ENCODE assay signal across 8 cellular contexts in the genomic region with DNA sequence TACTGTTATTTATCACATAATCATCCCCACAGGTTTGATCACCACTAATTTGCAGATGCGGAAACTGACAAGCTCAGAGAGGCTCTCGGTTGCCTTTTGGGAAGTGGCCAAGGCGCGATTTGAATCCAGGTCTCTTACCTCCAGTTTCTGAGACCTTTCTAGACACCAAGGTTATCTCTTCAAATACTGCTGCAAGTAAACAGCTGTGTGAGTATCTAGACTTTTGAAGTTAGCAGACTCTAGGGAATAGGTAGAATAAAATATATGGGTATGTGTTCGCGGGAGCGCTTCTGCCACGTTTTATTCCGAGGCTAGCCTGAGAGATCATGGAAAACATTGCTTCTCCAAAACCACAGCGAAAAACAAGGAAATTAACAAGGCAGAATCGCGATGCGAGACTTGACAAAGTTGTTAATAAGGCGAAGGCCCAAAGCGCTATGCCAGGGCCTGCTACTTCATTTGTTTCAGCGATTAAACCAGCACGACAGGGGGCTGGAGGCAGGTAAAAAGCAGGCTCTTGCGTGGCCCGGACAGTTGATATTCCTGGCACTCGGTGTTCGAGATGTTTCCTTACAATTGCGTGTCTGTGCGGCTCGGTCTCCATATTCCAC. TPM values are rescaled to one million over a fixed set of nuclear protein-coding genes. Genes with fewer than 3 reads are reported as not detected.
DNase-seq lines count a peak whose midpoint lies in the region; ATAC-seq and TF ChIP-seq lines count a peak whose summit lies in the region.

No MANE protein-coding gene starts in this region.

- H3K9me3 ChIP-seq in Panc1 (ENCODE audit: control insufficient read depth, insufficient read depth, low read depth, low read length) (no peaks in the 10 kb centered on the region), fibroblast of lung (ENCODE audit: control insufficient read depth, insufficient read depth, low read depth, low read length) (no peaks in the 10 kb centered on the region), psoas muscle (no peaks in the 10 kb centered on the region)

- H3K9ac ChIP-seq in fibroblast of lung (ENCODE audit: insufficient read depth, low read length), result no peak overlapping the region

- ATAC-seq in Panc1 (no peak), psoas muscle (no peak), GM21526 (IDR thresholded peaks at IDR 0.05; ENCODE audit: low FRiP score, unreplicated experiment) (no peak), HG03469 (IDR thresholded peaks at IDR 0.05; ENCODE audit: unreplicated experiment) (no peak)

- no peaks in the 10 kb centered on the region for H4K20me1 ChIP-seq in fibroblast of lung (ENCODE audit: control insufficient read depth, extremely low read depth, insufficient read depth, low read length)

- BruUV-seq in Panc1 (replicated peaks; lab: Mats Ljungman, UMichigan), result no TSS peak

- 48 to 65% (median 53%) methylated on average over 24 of the region's 24 CpGs for WGBS in psoas muscle, 3 donors

- H3K4me1 ChIP-seq in Panc1 (ENCODE audit: control insufficient read depth, insufficient read depth, low read length), result peaks cover 11% of the 10 kb centered on the region
- H3K4me1 ChIP-seq in fibroblast of lung (ENCODE audit: control insufficient read depth, extremely low read depth, insufficient read depth, low read length), result no peaks in the 10 kb centered on the region
- H3K4me1 ChIP-seq in psoas muscle, result peaks cover 14% of the 10 kb centered on the region

- TF ChIP-seq CTCF in Panc1 (IDR thresholded peaks at IDR 0.05) (no peak), fibroblast of lung (conservative IDR thresholded peaks at IDR 0.05 in 1 of 2, IDR thresholded peaks at IDR 0.05 in 1 of 2; ENCODE audit: low read depth in 1 of 2, low read length in 2 of 2) (no peak), psoas muscle (IDR thresholded peaks at IDR 0.05) (no peak)

- H2AFZ ChIP-seq in fibroblast of lung (ENCODE audit: low read length), result peak overlapping the region; percentile 59

- CTCF ChIA-PET in Panc1 (lab: Charles Lee), result no interaction called here

- H3K27me3 ChIP-seq in Panc1 (ENCODE audit: control insufficient read depth, insufficient read depth, low read length) (no peaks in the 10 kb centered on the region), fibroblast of lung (ENCODE audit: control insufficient read depth, insufficient read depth, low read length) (no peaks in the 10 kb centered on the region), psoas muscle (ENCODE audit: insufficient read depth in 3 of 3, low read length in 2 of 3) (no peaks in the 10 kb centered on the region)

- POLR2A ChIA-PET in Panc1 (lab: Charles Lee), result no interaction called here

- peak overlapping the region; percentile 99; the same call in 1 of the 2 replicates for H3K4me3 ChIP-seq in GM08714 (ENCODE audit: low read length)
- peak overlapping the region; percentile 66 to 77 for H3K4me3 ChIP-seq in Panc1 (ENCODE audit: low read depth in 2 of 2, low read length in 2 of 2)
- peak overlapping the region; percentile 37 to 63 (median 56) for H3K4me3 ChIP-seq in fibroblast of lung (replicated peaks in 1 of 4; ENCODE audit: control extremely low read depth in 1 of 4, insufficient read depth in 1 of 4, low read depth in 3 of 4, low read length in 4 of 4)
- peak overlapping the region; percentile 88 for H3K4me3 ChIP-seq in psoas muscle

- H3K79me2 ChIP-seq in fibroblast of lung (ENCODE audit: control insufficient read depth, insufficient read depth, low read length), result peaks cover 15% of the 10 kb centered on the region

- DNase-seq in Panc1 (ENCODE audit: low read depth, low spot score) (no peak), fibroblast of lung (ENCODE audit: low read depth in 2 of 2) (no peak), psoas muscle (peak in 1 of 2 donors; percentile 53), superior temporal gyrus (ENCODE audit: extremely low spot score) (no peak), NCI-H187 (lab: John Stamatoyannopoulos, UW) (no peak)

- in situ Hi-C loops in Panc1 (cut with HindIII; ENCODE audit: low pct_unique_long_range_greater_than_20kb, low sequenced_read_pairs), result no loop called here

- intact Hi-C loops in Panc1 (cut with micrococcal nuclease; ENCODE audit: unreplicated experiment), result no loop called here
- intact Hi-C loops in psoas muscle (cut with DNase I), result loop anchor here (2.0 to 10.0 kb wide), 4 partner anchors 181 to 1029 kb away; no protein-coding TSS in a partner anchor

- H3K27ac ChIP-seq in Panc1 (ENCODE audit: low read length) (0 out of 2 replicates have a peak overlapping the region, but pooled peaks have one; percentile 23), fibroblast of lung (ENCODE audit: insufficient read depth, low read length) (no peak overlapping the region), psoas muscle (peak overlapping the region; percentile 98)

- H3K36me3 ChIP-seq in Panc1 (ENCODE audit: control insufficient read depth, insufficient read depth, low read length), result peaks cover 6% of the 10 kb centered on the region; the same call in 1 of the 2 replicates
- no peaks in the 10 kb centered on the region for H3K36me3 ChIP-seq in fibroblast of lung (ENCODE audit: control insufficient read depth, insufficient read depth, low read length)
- H3K36me3 ChIP-seq in psoas muscle (ENCODE audit: insufficient read depth in 1 of 2, low read depth in 1 of 2), result no peaks in the 10 kb centered on the region

- peak overlapping the region; percentile 72 for H3K4me2 ChIP-seq in fibroblast of lung (ENCODE audit: extremely low read depth, insufficient read depth, low read length)

RNA-seq across cellular contexts. Expression of gene JARID2, which starts 1.8 kb away (rescaled TPM):
- 6.0 TPM for total RNA-seq in Panc1 (2021; ENCODE audit: unreplicated experiment)
- 5.1 TPM for polyA plus RNA-seq in Panc1 (2012; ENCODE audit: insufficient read length)
- 3.9 and 5.0 TPM in 2 replicates for total RNA-seq in fibroblast of lung
- 5.6 and 8.2 TPM in 2 replicates for polyA plus RNA-seq in fibroblast of lung
- polyA plus RNA-seq in fibroblast of lung (2012), result 4.5 and 7.0 TPM in 2 replicates
- polyA minus RNA-seq in fibroblast of lung (ENCODE audit: low replicate concordance), result 5.5 and 5.6 TPM in 2 replicates
- 10 to 100 TPM in 1 of 4 donors, 1 to 10 TPM in 3; 2.8 to 16.1 (median 7.2) TPM for total RNA-seq in psoas muscle
- 1 to 10 TPM; 1.1 to 4.9 (median 4.9) TPM for polyA plus RNA-seq in psoas muscle
